30 cellular contexts compared by ENCODE assay signal in genomic region chr5:128264567-128264966, GRCh38.
DNase-seq lines count a peak whose midpoint lies in the region; ATAC-seq, FAIRE-seq and TF ChIP-seq lines count a peak whose summit lies in the region.
"Had no signal": no experiment of that assay in that cellular context is flagged by ENCODE, and none has a peak within 500 bp of the region (broad histone marks: within the 10 kb centered on the region; RNA-seq: fewer than 3 reads in every experiment).

No MANE protein-coding gene starts in this region.

- H3K9ac ChIP-seq in HCT116 (ENCODE audit: low read length) = no peak overlapping the region
- no peak overlapping the region for H3K9ac ChIP-seq in GM12878 (ENCODE audit: control insufficient read depth, insufficient read depth, low read length)
- H3K9ac ChIP-seq: parathyroid adenoma had no signal

- CTCF ChIA-PET in HCT116 (lab: Charles Lee) = no interaction called here
- CTCF ChIA-PET in GM12878 (lab: Yijun Ruan, JAX) = no interaction called here

- H3K4me2 ChIP-seq in HCT116 (ENCODE audit: low read length) (no peak overlapping the region), GM12878 (ENCODE audit: control insufficient read depth, insufficient read depth) (no peak overlapping the region)

- intact Hi-C loops in HCT116 (cut with micrococcal nuclease) = no loop called here
- intact Hi-C loops in GM12878 (cut with micrococcal nuclease; ENCODE audit: unreplicated experiment) = no loop called here
- intact Hi-C loops in esophagus muscularis mucosa (cut with DNase I) = no loop called here

- H3K9me3 ChIP-seq in HCT116 (ENCODE audit: control insufficient read depth in 1 of 2, insufficient read depth in 1 of 2, low read depth in 1 of 2, low read length in 2 of 2) (no peaks in the 10 kb centered on the region), GM12878 (replicated peaks; ENCODE audit: control insufficient read depth, insufficient read depth, low read length) (no peaks in the 10 kb centered on the region), esophagus muscularis mucosa (no peaks in the 10 kb centered on the region)
- H3K9me3 ChIP-seq: colonic mucosa, gastrocnemius medialis, stomach, transverse colon had no signal

- RAD21 ChIA-PET in HCT116 (lab: Charles Lee; ENCODE audit: low non-redundant PET in 1 of 2, low total read pairs in 2 of 2, uncharacterized antibody in 2 of 2, unreplicated experiment in 2 of 2) = no interaction called here
- RAD21 ChIA-PET in GM12878 (lab: Charles Lee; ENCODE audit: unreplicated experiment) = no interaction called here

- peaks cover 9% of the 10 kb centered on the region for H3K9me3 Mint-ChIP-seq in mesothelial cell of epicardium
- H3K9me3 Mint-ChIP-seq: activated B cell treated with CpG ODN at 0.5 μM for 24 hours; activated CD4-positive, alpha-beta memory T cell treated with anti-CD3 and anti-CD28 coated beads, Interleukin-2, amount 10 ng/mL, durations not matched to agents 7 days and 5 days; activated naive CD8-positive, alpha-beta T cell treated with anti-CD3 and anti-CD28 coated beads, Interleukin-2, amount 10 ng/mL, durations not matched to agents 7 days and 5 days had no signal

- no peaks in the 10 kb centered on the region for H3K27me3 Mint-ChIP-seq in mesothelial cell of epicardium (ENCODE audit: low read depth)
- H3K27me3 Mint-ChIP-seq: activated CD4-positive, alpha-beta memory T cell treated with anti-CD3 and anti-CD28 coated beads, Interleukin-2, amount 10 ng/mL, durations not matched to agents 7 days and 5 days had no signal

- in situ Hi-C loops in GM12878 (cut with MboI) = no loop called here

- peaks cover 48% of the 10 kb centered on the region for H3K36me3 Mint-ChIP-seq in mesothelial cell of epicardium
- H3K36me3 Mint-ChIP-seq: activated naive CD8-positive, alpha-beta T cell treated with anti-CD3 and anti-CD28 coated beads, Interleukin-2, amount 10 ng/mL, durations not matched to agents 7 days and 5 days had no signal

- peak overlapping the region; percentile 75 for H3K27ac Mint-ChIP-seq in mesothelial cell of epicardium
- H3K27ac Mint-ChIP-seq: activated B cell treated with CpG ODN at 0.5 μM for 24 hours; activated CD4-positive, alpha-beta memory T cell treated with anti-CD3 and anti-CD28 coated beads, Interleukin-2, amount 10 ng/mL, durations not matched to agents 7 days and 5 days; activated naive CD8-positive, alpha-beta T cell treated with anti-CD3 and anti-CD28 coated beads, Interleukin-2, amount 10 ng/mL, durations not matched to agents 7 days and 5 days had no signal

- H3K27ac ChIP-seq in HCT116 (ENCODE audit: low read depth, low read length) (no peak overlapping the region), GM12878 (ENCODE audit: control insufficient read depth, insufficient read depth) (no peak overlapping the region), esophagus muscularis mucosa (replicated peaks in 1 of 4) (peak overlapping the region in 1 of 4 donors; percentile 21)
- H3K27ac ChIP-seq: 22Rv1, colonic mucosa, gastrocnemius medialis, left lung, parathyroid adenoma, stomach, transverse colon had no signal

- no peak for TF ChIP-seq POLR2A in HCT116 (IDR thresholded peaks at IDR 0.05; ENCODE audit: borderline replicate concordance, extremely low read depth, insufficient read depth, insufficient read length)
- TF ChIP-seq POLR2A in GM12878 (IDR thresholded peaks at IDR 0.05; ENCODE audit: low read depth, low read length) = no peak
- TF ChIP-seq POLR2A in esophagus muscularis mucosa (IDR thresholded peaks at IDR 0.05; ENCODE audit: low read depth) = no peak

- no peaks in the 10 kb centered on the region for H3K36me3 ChIP-seq in HCT116 (ENCODE audit: control insufficient read depth in 1 of 2, insufficient read depth in 2 of 2, low read length in 2 of 2)
- H3K36me3 ChIP-seq in GM12878 (ENCODE audit: control insufficient read depth in 2 of 2, insufficient read depth in 2 of 2, low read length in 1 of 2) = no peaks in the 10 kb centered on the region
- H3K36me3 ChIP-seq in esophagus muscularis mucosa = peaks cover 0 to 26% (median 6%) of the 10 kb centered on the region in 4 donors
- H3K36me3 ChIP-seq: colonic mucosa, gastrocnemius medialis, left lung, MG63, stomach, transverse colon had no signal

- peak; percentile 83 for ATAC-seq in HCT116
- ATAC-seq in GM12878 = 0 out of 3 replicates have a peak, but pooled peaks have one; percentile 36
- ATAC-seq: gastrocnemius medialis, K562, left lung had no signal

- no peak for FAIRE-seq in GM12878 (lab: Jason Lieb, UNC)
- FAIRE-seq: GM12891, H54, K562 had no signal

- POLR2A ChIA-PET in HCT116 (lab: Charles Lee) (no interaction called here), GM12878 (lab: Charles Lee) (no interaction called here)

- TF ChIP-seq EP300 in GM12878 (IDR thresholded peaks at IDR 0.05; ENCODE audit: borderline replicate concordance in 1 of 2, control insufficient read depth in 1 of 2, low read depth in 2 of 2, low read length in 2 of 2) (no peak), esophagus muscularis mucosa (IDR thresholded peaks at IDR 0.05) (no peak)

- BruUV-seq in HCT116 (replicated peaks; lab: Mats Ljungman, UMichigan) (no TSS peak), GM12878 (replicated peaks; lab: Mats Ljungman, UMichigan) (no TSS peak)

- WGBS in GM12878 (ENCODE audit: insufficient coverage, insufficient replicate concordance, low lambda C conversion rate, missing lambda C conversion rate) = 0% methylated on average over 1 of the region's 1 CpG
- 38% methylated on average over 1 of the region's 1 CpG for WGBS in esophagus muscularis mucosa

- no peak overlapping the region for H3K4me3 Mint-ChIP-seq in mesothelial cell of epicardium
- H3K4me3 Mint-ChIP-seq: activated B cell treated with CpG ODN at 0.5 μM for 24 hours; activated CD4-positive, alpha-beta memory T cell treated with anti-CD3 and anti-CD28 coated beads, Interleukin-2, amount 10 ng/mL, durations not matched to agents 7 days and 5 days; activated naive CD8-positive, alpha-beta T cell treated with anti-CD3 and anti-CD28 coated beads, Interleukin-2, amount 10 ng/mL, durations not matched to agents 7 days and 5 days had no signal

- H3K4me1 ChIP-seq in HCT116 (ENCODE audit: control insufficient read depth in 1 of 2, insufficient read depth in 2 of 2, low read length in 2 of 2) = no peaks in the 10 kb centered on the region
- H3K4me1 ChIP-seq in GM12878 (ENCODE audit: control insufficient read depth, insufficient read depth, low read length) = no peaks in the 10 kb centered on the region
- peaks cover 6 to 24% (median 17%) of the 10 kb centered on the region in 4 donors for H3K4me1 ChIP-seq in esophagus muscularis mucosa
- H3K4me1 ChIP-seq: colonic mucosa, gastrocnemius medialis, left lung, parathyroid adenoma, stomach, transverse colon had no signal

- no peaks in the 10 kb centered on the region for H4K20me1 ChIP-seq in HCT116 (ENCODE audit: insufficient read depth)
- no peaks in the 10 kb centered on the region for H4K20me1 ChIP-seq in GM12878 (ENCODE audit: control insufficient read depth, insufficient read depth)

- H3K4me3 ChIP-seq in HCT116 (replicated peaks in 1 of 2; ENCODE audit: low read depth in 1 of 2, low read length in 2 of 2) = no peak overlapping the region
- H3K4me3 ChIP-seq in GM12878 = no peak overlapping the region
- no peak overlapping the region for H3K4me3 ChIP-seq in esophagus muscularis mucosa
- H3K4me3 ChIP-seq: colonic mucosa, gastrocnemius medialis, K562, left lung, MG63, stomach, transverse colon had no signal

- H3K27me3 ChIP-seq in HCT116 (ENCODE audit: insufficient read depth, low read length) = no peaks in the 10 kb centered on the region
- no peaks in the 10 kb centered on the region for H3K27me3 ChIP-seq in GM12878 (replicated peaks in 1 of 2; ENCODE audit: control insufficient read depth in 2 of 2, insufficient read depth in 2 of 2, low read length in 1 of 2)
- H3K27me3 ChIP-seq in esophagus muscularis mucosa = no peaks in the 10 kb centered on the region
- H3K27me3 ChIP-seq: colonic mucosa, gastrocnemius medialis, left lung, MG63, stomach, transverse colon had no signal

- peak in 1 of 3 experiments; percentile 18; a peak in 2 of 6 replicates for TF ChIP-seq CTCF in HCT116 (IDR thresholded peaks at IDR 0.05 in 2 of 3, conservative IDR thresholded peaks at IDR 0.05 in 1 of 3; ENCODE audit: borderline replicate concordance in 1 of 3, insufficient read depth in 1 of 3, low read depth in 2 of 3, low read length in 2 of 3)
- no peak for TF ChIP-seq CTCF in GM12878 (IDR thresholded peaks at IDR 0.05 in 2 of 3, conservative IDR thresholded peaks at IDR 0.05 in 1 of 3; ENCODE audit: control insufficient read depth in 2 of 3, extremely low read depth in 1 of 3, insufficient read depth in 1 of 3, low read depth in 3 of 3, low read length in 3 of 3)
- no peak for TF ChIP-seq CTCF in mesothelial cell of epicardium (IDR thresholded peaks at IDR 0.05; ENCODE audit: unreplicated experiment)
- peak in 1 of 3 experiments; percentile 38 for TF ChIP-seq CTCF in esophagus muscularis mucosa (IDR thresholded peaks at IDR 0.05)

- no peaks in the 10 kb centered on the region for H3K79me2 ChIP-seq in HCT116 (ENCODE audit: insufficient read depth, low read length)
- no peaks in the 10 kb centered on the region for H3K79me2 ChIP-seq in GM12878 (ENCODE audit: control insufficient read depth, insufficient read depth, low read length)
- H3K79me2 ChIP-seq: parathyroid adenoma had no signal

- H2AFZ ChIP-seq in HCT116 (ENCODE audit: low read depth, low read length, poor library complexity, severe bottlenecking) (no peak overlapping the region), GM12878 (ENCODE audit: control insufficient read depth, low read depth, low read length) (no peak overlapping the region)
- H2AFZ ChIP-seq: parathyroid adenoma had no signal

- H3K4me1 Mint-ChIP-seq in mesothelial cell of epicardium = peaks cover 20% of the 10 kb centered on the region
- H3K4me1 Mint-ChIP-seq: activated B cell treated with CpG ODN at 0.5 μM for 24 hours; activated CD4-positive, alpha-beta memory T cell treated with anti-CD3 and anti-CD28 coated beads, Interleukin-2, amount 10 ng/mL, durations not matched to agents 7 days and 5 days; activated naive CD8-positive, alpha-beta T cell treated with anti-CD3 and anti-CD28 coated beads, Interleukin-2, amount 10 ng/mL, durations not matched to agents 7 days and 5 days had no signal

- H3K9me2 ChIP-seq in HCT116 (ENCODE audit: insufficient read depth) = no peaks in the 10 kb centered on the region

- SMC1A ChIA-PET in GM12878 (lab: Charles Lee; ENCODE audit: uncharacterized antibody, unreplicated experiment) = no interaction called here

- TF ChIP-seq RAD21 in HCT116 (IDR thresholded peaks at IDR 0.05; ENCODE audit: low read depth) (no peak), GM12878 (IDR thresholded peaks at IDR 0.05; ENCODE audit: insufficient read depth, low read depth, low read length) (no peak)

- DNase-seq in DMS 273 (lab: John Stamatoyannopoulos, UW; ENCODE audit: unreplicated experiment) (peak; percentile 9), DMS 273 treated with DMSO at 0.1 percent for 48 hours (lab: John Stamatoyannopoulos, UW) (no peak), HCT116 (ENCODE audit: low read depth, low spot score) (no peak), GM12878 (ENCODE audit: low read depth, low spot score) (no peak), mesothelial cell of epicardium (ENCODE audit: low spot score in 2 of 2, unreplicated experiment in 2 of 2) (no peak), COLO668 (lab: John Stamatoyannopoulos, UW; ENCODE audit: unreplicated experiment) (no peak), esophagus muscularis mucosa (ENCODE audit: extremely low spot score) (no peak), 8988T (no peak)
- DNase-seq: activated B cell treated with CpG ODN at 0.5 μM for 24 hours; activated CD4-positive, alpha-beta memory T cell treated with anti-CD3 and anti-CD28 coated beads, Interleukin-2, amount 10 ng/mL, durations not matched to agents 7 days and 5 days; activated effector memory CD4-positive, alpha-beta T cell treated with anti-CD3 and anti-CD28 coated beads, Interleukin-2, amount 50 U/mL, for 16 hours; activated naive CD8-positive, alpha-beta T cell treated with anti-CD3 and anti-CD28 coated beads, Interleukin-2, amount 10 ng/mL, durations not matched to agents 7 days and 5 days; AML-193; colonic mucosa; effector memory CD4-positive, alpha-beta T cell; gastrocnemius medialis; hypothalamus; left lung; MG63; midbrain; NCI-H146; NCI-H526 treated with DMSO at 0.1 percent for 48 hours; OCI-M1; stomach; transverse colon had no signal
